In the genomic region with DNA sequence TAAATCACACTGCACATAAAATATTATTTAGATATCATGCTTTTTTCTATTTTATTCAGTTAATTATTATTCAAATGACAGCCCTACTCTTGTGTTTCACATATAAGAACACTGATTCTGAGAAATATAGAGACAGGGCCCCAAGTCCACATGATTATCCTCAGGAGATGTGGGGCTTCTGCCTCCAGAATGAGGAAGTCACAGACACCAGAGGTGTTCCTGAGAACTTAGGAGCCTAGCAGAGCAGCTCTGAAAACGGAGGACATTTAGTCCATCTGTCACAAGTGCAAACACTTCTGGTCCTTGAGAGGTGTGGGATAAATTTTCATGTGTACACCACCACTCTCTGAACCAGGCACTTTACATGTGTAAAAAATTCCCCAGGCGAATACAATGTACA, we compare ENCODE assay signal across 20 cellular contexts. TPM values are rescaled to one million over a fixed set of nuclear protein-coding genes. Genes with fewer than 3 reads are reported as not detected.
DNase-seq lines count a peak whose midpoint lies in the region; ATAC-seq, FAIRE-seq and TF ChIP-seq lines count a peak whose summit lies in the region.
"Had no signal": no experiment of that assay in that cellular context is flagged by ENCODE, and none has a peak within 500 bp of the region (broad histone marks: within the 10 kb centered on the region; RNA-seq: fewer than 3 reads in every experiment).

No MANE protein-coding gene starts in this region.

- no peak overlapping the region for H3K4me3 Mint-ChIP-seq in MCF 10A (ENCODE audit: unreplicated experiment)
- H3K4me3 Mint-ChIP-seq: B cell, CD14-positive monocyte had no signal

- intact Hi-C loops in K562 (cut with micrococcal nuclease) (no loop called here), MCF 10A (cut with micrococcal nuclease) (no loop called here)

- no peak overlapping the region for H3K27ac ChIP-seq in K562 (ENCODE audit: extremely low read depth, low read depth, low read length)
- H3K27ac ChIP-seq: A549, SJSA1 had no signal

- H3K4me3 ChIP-seq in K562 (no peak overlapping the region), HAP-1 (no peak overlapping the region)
- H3K4me3 ChIP-seq: A549, MG63, SJSA1 had no signal

- DNase-seq in NCI-H510A treated with DMSO at 0.1 percent for 48 hours (lab: John Stamatoyannopoulos, UW) (peak; percentile 4), NCI-H510A (lab: John Stamatoyannopoulos, UW) (no peak), G401 (ENCODE audit: low spot score) (peak; percentile 8), Kasumi-1 (lab: John Stamatoyannopoulos, UW) (peak; percentile 3 to 23), K562 (ENCODE audit: extremely low read depth in 1 of 4, low spot score in 3 of 4) (no peak), HAP-1 (ENCODE audit: low spot score in 2 of 2) (no peak), MCF 10A (ENCODE audit: unreplicated experiment) (no peak)
- DNase-seq: EL, MG63, NCI-H1092 treated with DMSO at 0.1 percent for 48 hours, NCI-H146, NCI-H2081, NCI-H774 had no signal

- H3K4me1 ChIP-seq in K562 (replicated peaks in 1 of 2; ENCODE audit: control insufficient read depth in 2 of 2, insufficient read depth in 2 of 2, low read length in 2 of 2), result no peaks in the 10 kb centered on the region
- H3K4me1 ChIP-seq in HAP-1, result no peaks in the 10 kb centered on the region
- H3K4me1 ChIP-seq: A549, SJSA1 had no signal

- H3K27me3 Mint-ChIP-seq in MCF 10A (ENCODE audit: insufficient read depth, unreplicated experiment), result no peaks in the 10 kb centered on the region
- H3K27me3 Mint-ChIP-seq: B cell had no signal

- H2AFZ ChIP-seq in K562 (ENCODE audit: low read depth, low read length), result no peak overlapping the region

- H3K4me2 ChIP-seq in K562 (ENCODE audit: insufficient read depth, low read length), result no peak overlapping the region
- H3K4me2 ChIP-seq: A549 had no signal

- no peaks in the 10 kb centered on the region for H3K9me3 ChIP-seq in K562 (replicated peaks; ENCODE audit: control insufficient read depth, insufficient read depth, low read depth, low read length)
- H3K9me3 ChIP-seq in HAP-1, result no peaks in the 10 kb centered on the region
- H3K9me3 ChIP-seq: A549, MG63, SJSA1 had no signal

- no peak for FAIRE-seq in K562 (lab: Jason Lieb, UNC)
- FAIRE-seq: A549 had no signal

- no peaks in the 10 kb centered on the region for H4K20me1 ChIP-seq in K562 (replicated peaks; ENCODE audit: control insufficient read depth, insufficient read depth, low read length)

- H3K36me3 ChIP-seq in K562 (ENCODE audit: control insufficient read depth, insufficient read depth, low read length), result no peaks in the 10 kb centered on the region
- H3K36me3 ChIP-seq in HAP-1 (replicated peaks), result no peaks in the 10 kb centered on the region
- H3K36me3 ChIP-seq: SJSA1 had no signal

- no peaks in the 10 kb centered on the region for H3K79me2 ChIP-seq in K562 (ENCODE audit: control insufficient read depth, insufficient read depth, low read length)

- no peak for TF ChIP-seq POLR2A in K562 (conservative IDR thresholded peaks at IDR 0.05)

- H3K9ac ChIP-seq in K562 (ENCODE audit: insufficient read depth in 1 of 2, low read depth in 2 of 2, low read length in 2 of 2), result no peak overlapping the region

- no peaks in the 10 kb centered on the region for H3K9me3 Mint-ChIP-seq in MCF 10A (ENCODE audit: unreplicated experiment)

- in situ Hi-C loops in G401 (cut with HindIII; ENCODE audit: low sequenced_read_pairs) (no loop called here), K562 (cut with MboI) (no loop called here), HAP-1 (cut with MboI; ENCODE audit: low sequenced_read_pairs) (no loop called here)

- H3K4me1 Mint-ChIP-seq in MCF 10A (ENCODE audit: insufficient read depth, unreplicated experiment), result peaks cover 10% of the 10 kb centered on the region
- H3K4me1 Mint-ChIP-seq: B cell, CD14-positive monocyte had no signal

- WGBS in K562 (ENCODE audit: insufficient coverage, low coverage, missing lambda C conversion rate), result 25% methylated on average over 2 of the region's 2 CpGs

- TF ChIP-seq CTCF in K562 (IDR thresholded peaks at IDR 0.05 in 2 of 3, conservative IDR thresholded peaks at IDR 0.05 in 1 of 3; ENCODE audit: insufficient read depth in 2 of 3, low read depth in 1 of 3, low read length in 3 of 3), result no peak
- TF ChIP-seq CTCF in MCF 10A (IDR thresholded peaks at IDR 0.05; ENCODE audit: unreplicated experiment), result no peak

- H3K36me3 Mint-ChIP-seq in MCF 10A (ENCODE audit: insufficient read depth, unreplicated experiment), result peaks cover 15% of the 10 kb centered on the region

- no peak for TF ChIP-seq RAD21 in K562 (CRISPR knock-in tag; conservative IDR thresholded peaks at IDR 0.05 in 1 of 2, IDR thresholded peaks at IDR 0.05 in 1 of 2)

- H3K27me3 ChIP-seq in K562 (ENCODE audit: control insufficient read depth in 2 of 2, insufficient read depth in 2 of 2, low read length in 2 of 2), result no peaks in the 10 kb centered on the region
- no peaks in the 10 kb centered on the region for H3K27me3 ChIP-seq in HAP-1 (ENCODE audit: low read depth)
- H3K27me3 ChIP-seq: MG63, SJSA1 had no signal

- no peak for TF ChIP-seq EP300 in K562 (IDR thresholded peaks at IDR 0.05; ENCODE audit: low read length)

- CTCF ChIA-PET in K562 (lab: Yijun Ruan, JAX; ENCODE audit: low intra/inter-chr PET ratio), result no interaction called here
- CTCF ChIA-PET in MCF 10A (lab: Yijun Ruan, JAX), result interaction anchor here (0.6 to 1.5 kb wide), 6 partner anchors 17 to 1857 kb away, joined by 3 to 4 read pairs (median 4); partner anchors contain the start of gene OR6A2

- no peak overlapping the region for H3K27ac Mint-ChIP-seq in MCF 10A (ENCODE audit: low read depth, unreplicated experiment)
- H3K27ac Mint-ChIP-seq: B cell, CD14-positive monocyte had no signal

- H3K9me1 ChIP-seq in K562 (ENCODE audit: control insufficient read depth, insufficient read depth, low read length), result no peaks in the 10 kb centered on the region

- POLR2A ChIA-PET in K562 (lab: Yijun Ruan, JAX), result interaction anchor here (0.7 to 1.4 kb wide), 4 partner anchors 17 to 1855 kb away, joined by 3 to 8 read pairs (median 4); partner anchors contain the start of genes RPL27A and TRIM66
- POLR2A ChIA-PET in MCF 10A (lab: Yijun Ruan, JAX), result interaction anchor here (0.7 kb wide), 2 partner anchors 338 to 633 kb away, joined by 3 to 4 read pairs; no protein-coding TSS in a partner anchor

- ATAC-seq in K562 (no peak), HG02642 (IDR thresholded peaks at IDR 0.05; ENCODE audit: poor library complexity, unreplicated experiment) (no peak)
- ATAC-seq: A549, HCT116, Right ventricle myocardium inferior had no signal

- BruUV-seq in K562 (replicated peaks; lab: Mats Ljungman, UMichigan) (no TSS peak), MCF 10A (replicated peaks; lab: Mats Ljungman, UMichigan) (no TSS peak)

TF ChIP-seq in K562, 482 proteins besides CTCF, POLR2A, EP300 and RAD21:
- no peak for TF ChIP-seq SUPT5H (IDR thresholded peaks at IDR 0.05)
- peak; percentile 67; the same call in 1 of the 2 replicates for TF ChIP-seq SPI1 (IDR thresholded peaks at IDR 0.05; ENCODE audit: borderline replicate concordance, low read depth, low read length)
- TF ChIP-seq NR3C1 (CRISPR knock-in tag; IDR thresholded peaks at IDR 0.05), result no peak
- no peak for TF ChIP-seq ARNT (IDR thresholded peaks at IDR 0.05)

RNA-seq across cellular contexts. Expression of gene TRIM66, which starts 26.2 kb away (rescaled TPM):
- total RNA-seq in G401 (2014; rRNA removed; shearing (Covaris generic)), result 0.49 and 2.4 TPM in 2 replicates
- 100 and 148 TPM in 2 replicates for total RNA-seq in K562 (2011; cell fraction: chromatin; rRNA removed; ENCODE audit: low replicate concordance)
- 31.2 and 37.6 TPM in 2 replicates for total RNA-seq in K562 (2011; cell fraction: nucleolus; rRNA removed)
- 33.7 and 43.8 TPM in 2 replicates for total RNA-seq in K562 (2011; cell fraction: nucleoplasm; rRNA removed)
- total RNA-seq in K562 (2014; rRNA removed) (1.9 and 4.6 TPM in 2 replicates), K562 (2014; rRNA removed; fragmentation: Illumina TruSeq; extraction: Trizol) (5.4 and 8.1 TPM in 2 replicates), K562 (2015; rRNA removed; fragmentation: Illumina TruSeq; extraction: Trizol) (4.1 and 4.9 TPM in 2 replicates), K562 (2021) (5.9 and 6.7 TPM in 2 replicates), MCF 10A (2022) (27.3 and 27.4 TPM in 2 replicates)
- polyA plus RNA-seq in K562 (2011; rRNA removed) (7.3 and 9.0 TPM in 2 replicates), K562 (2014; fragmentation: Illumina TruSeq; extraction: Trizol) (4.5 and 4.9 TPM in 2 replicates), K562 (2014; fragmentation: Nextera tagmentation; extraction: Ambion mirVana) (1 to 10 TPM; 1.1 to 1.2 TPM), K562 (2014; rRNA removed) (5.1 and 6.7 TPM in 2 replicates)
- 2.8 and 4.2 TPM in 2 replicates for polyA plus RNA-seq in K562 (2011; cell fraction: cytosol; rRNA removed)
- 26.4 and 34.2 TPM in 2 replicates for polyA plus RNA-seq in K562 (2011; cell fraction: nucleus; rRNA removed)
- polyA plus RNA-seq in K562 (2012), result 3.8 and 6.0 TPM in 2 replicates
- 25.1 and 26.9 TPM in 2 replicates for polyA minus RNA-seq in K562 (2011; rRNA and poly(A)+ RNA removed)
- 3.0 TPM in 2 replicates for polyA minus RNA-seq in K562 (2011; cell fraction: cytosol; rRNA and poly(A)+ RNA removed)
- 16.6 and 19.3 TPM in 2 replicates for polyA minus RNA-seq in K562 (2011; cell fraction: nucleus; rRNA and poly(A)+ RNA removed)

RNA-seq across cellular contexts. Expression of gene RPL27A, which starts 26.3 kb away (rescaled TPM):
- total RNA-seq in G401 (2014; rRNA removed; shearing (Covaris generic)), result 1,481 and 2,040 TPM in 2 replicates
- 560 and 600 TPM in 2 replicates for total RNA-seq in K562 (2011; cell fraction: chromatin; rRNA removed; ENCODE audit: low replicate concordance)
- 526 and 569 TPM in 2 replicates for total RNA-seq in K562 (2011; cell fraction: nucleolus; rRNA removed)
- total RNA-seq in K562 (2011; cell fraction: nucleoplasm; rRNA removed), result 1,166 and 1,811 TPM in 2 replicates
- total RNA-seq in K562 (2014; rRNA removed) (2,206 and 2,540 TPM in 2 replicates), K562 (2014; rRNA removed; fragmentation: Illumina TruSeq; extraction: Trizol) (2,267 and 2,674 TPM in 2 replicates), K562 (2015; rRNA removed; fragmentation: Illumina TruSeq; extraction: Trizol) (2,745 and 2,768 TPM in 2 replicates), K562 (2021) (1,153 and 1,212 TPM in 2 replicates), MCF 10A (2022) (1,377 TPM in 2 replicates)
- polyA plus RNA-seq in K562 (2011; rRNA removed) (1,586 and 1,654 TPM in 2 replicates), K562 (2014; fragmentation: Illumina TruSeq; extraction: Trizol) (3,464 and 4,241 TPM in 2 replicates), K562 (2014; fragmentation: Nextera tagmentation; extraction: Ambion mirVana) (100 to 1,000 TPM; 790 to 918 TPM), K562 (2014; rRNA removed) (3,280 and 3,385 TPM in 2 replicates)
- 1,514 and 1,625 TPM in 2 replicates for polyA plus RNA-seq in K562 (2011; cell fraction: cytosol; rRNA removed)
- 535 and 616 TPM in 2 replicates for polyA plus RNA-seq in K562 (2011; cell fraction: nucleus; rRNA removed)
- 1,939 and 1,982 TPM in 2 replicates for polyA plus RNA-seq in K562 (2012)
- 710 and 903 TPM in 2 replicates for polyA minus RNA-seq in K562 (2011; rRNA and poly(A)+ RNA removed)
- 532 and 573 TPM in 2 replicates for polyA minus RNA-seq in K562 (2011; cell fraction: cytosol; rRNA and poly(A)+ RNA removed)
- polyA minus RNA-seq in K562 (2011; cell fraction: nucleus; rRNA and poly(A)+ RNA removed), result 291 and 482 TPM in 2 replicates

Comparison
In these comparisons a context has a peak if more than half of its experiments do, and no peak if none do; other contexts are left out.
1. DNase-seq: peak in NCI-H510A treated with DMSO at 0.1 percent for 48 hours (single experiment), G401 (single experiment) and Kasumi-1 (2 of 2); none in NCI-H510A (single experiment), K562 (0 of 4), HAP-1 (0 of 2) and MCF 10A (single experiment).